ENCODE assay signal across 11 cellular contexts in genomic region chr9:5364294-5364990, GRCh38. TPM values are rescaled to one million over a fixed set of nuclear protein-coding genes. Genes with fewer than 3 reads are reported as not detected.
DNase-seq lines count a peak whose midpoint lies in the region; ATAC-seq and TF ChIP-seq lines count a peak whose summit lies in the region.
"Had no signal": no experiment of that assay in that cellular context is flagged by ENCODE, and none has a peak within 500 bp of the region (broad histone marks: within the 10 kb centered on the region; RNA-seq: fewer than 3 reads in every experiment).

No MANE protein-coding gene starts in this region.

- H3K27me3 Mint-ChIP-seq in naive thymus-derived CD8-positive, alpha-beta T cell: no peaks in the 10 kb centered on the region
- H3K27me3 Mint-ChIP-seq in nephron progenitor cell (ENCODE audit: low read depth, poor library complexity): no peaks in the 10 kb centered on the region

- no peak overlapping the region for H3K4me3 Mint-ChIP-seq in naive thymus-derived CD8-positive, alpha-beta T cell
- no peak overlapping the region for H3K4me3 Mint-ChIP-seq in nephron progenitor cell

- H3K27me3 ChIP-seq in PC-3 (ENCODE audit: low read length): no peaks in the 10 kb centered on the region

- no peak overlapping the region for H3K4me3 ChIP-seq in PC-3 (ENCODE audit: low read length)

- H3K27ac Mint-ChIP-seq in naive thymus-derived CD8-positive, alpha-beta T cell: no peak overlapping the region
- H3K27ac Mint-ChIP-seq in nephron progenitor cell: no peak overlapping the region

- DNase-seq in fibroblast of peridontal ligament (ENCODE audit: extremely low read depth) (peak; percentile 45), nephron progenitor cell (no peak), NCI-H2227 treated with DMSO at 0.1 percent for 48 hours (lab: John Stamatoyannopoulos, UW) (no peak), PC-3 (no peak)
- no peak for DNase-seq in naive thymus-derived CD8-positive, alpha-beta T cell
- DNase-seq: DND-41, NCI-H82 had no signal

- TF ChIP-seq CTCF in nephron progenitor cell (IDR thresholded peaks at IDR 0.05) (no peak), PC-3 (conservative IDR thresholded peaks at IDR 0.05; ENCODE audit: low read depth, low read length) (no peak)

- peaks cover 7 to 36% (median 9%) of the 10 kb centered on the region in 3 donors for H3K36me3 Mint-ChIP-seq in naive thymus-derived CD8-positive, alpha-beta T cell
- H3K36me3 Mint-ChIP-seq in nephron progenitor cell (ENCODE audit: low read depth): no peaks in the 10 kb centered on the region

- no peak overlapping the region for H3K27ac ChIP-seq in PC-3 (ENCODE audit: low read length)

- no peaks in the 10 kb centered on the region for H3K9me2 ChIP-seq in PC-3 (replicated peaks; ENCODE audit: low read length)

- no peaks in the 10 kb centered on the region for H3F3A ChIP-seq in PC-3 (ENCODE audit: low read length, unreplicated experiment)

- H3K4me2 ChIP-seq in PC-3 (ENCODE audit: low read length): no peak overlapping the region

- H3K4me1 ChIP-seq in PC-3 (ENCODE audit: insufficient read depth, low read length): no peaks in the 10 kb centered on the region

- no peaks in the 10 kb centered on the region for H3K79me2 ChIP-seq in PC-3 (ENCODE audit: low read length)

- H3K4me1 Mint-ChIP-seq in naive thymus-derived CD8-positive, alpha-beta T cell: peaks cover 0 to 12% (median 8%) of the 10 kb centered on the region in 4 donors
- no peaks in the 10 kb centered on the region for H3K4me1 Mint-ChIP-seq in nephron progenitor cell

- H3K36me3 ChIP-seq in PC-3 (ENCODE audit: low read depth, low read length): no peaks in the 10 kb centered on the region

- no peak overlapping the region for H2AFZ ChIP-seq in PC-3 (ENCODE audit: low read length)

- no peak overlapping the region for H3K9ac ChIP-seq in PC-3 (ENCODE audit: low read length)

- intact Hi-C loops in PC-3 (cut with micrococcal nuclease): no loop called here

- no peaks in the 10 kb centered on the region for H3K9me3 ChIP-seq in PC-3 (ENCODE audit: low read length)

- ATAC-seq in GM18520 (IDR thresholded peaks at IDR 0.05; ENCODE audit: unreplicated experiment) (peak; percentile 95), GM21447 (IDR thresholded peaks at IDR 0.05; ENCODE audit: unreplicated experiment) (peak; percentile 89), HG03175 (IDR thresholded peaks at IDR 0.05; ENCODE audit: unreplicated experiment) (peak; percentile 89), PC-3 (no peak)
- no peak for ATAC-seq in naive thymus-derived CD8-positive, alpha-beta T cell

- POLR2A ChIA-PET in naive thymus-derived CD8-positive, alpha-beta T cell (lab: Charles Lee): no interaction called here
- POLR2A ChIA-PET in PC-3 (lab: Charles Lee; ENCODE audit: unreplicated experiment): no interaction called here

- H3K9me3 Mint-ChIP-seq in naive thymus-derived CD8-positive, alpha-beta T cell: peaks cover 0 to 7% (median 3%) of the 10 kb centered on the region in 9 donors
- peaks cover 11% of the 10 kb centered on the region for H3K9me3 Mint-ChIP-seq in nephron progenitor cell

- no TSS peak for BruUV-seq in PC-3 (replicated peaks; lab: Mats Ljungman, UMichigan)

- no peaks in the 10 kb centered on the region for H4K20me1 ChIP-seq in PC-3 (ENCODE audit: low read length)

- CTCF ChIA-PET in PC-3 (lab: Charles Lee): no interaction called here

RNA-seq across cellular contexts. Expression of gene RLN1, which starts 24.8 kb away (rescaled TPM):
- total RNA-seq in naive thymus-derived CD8-positive, alpha-beta T cell: 1 to 10 TPM; 5.1 TPM
- polyA plus RNA-seq in naive thymus-derived CD8-positive, alpha-beta T cell: 1 to 10 TPM; 1.2 to 3.4 (median 1.4) TPM
- total RNA-seq in PC-3 (2014; rRNA removed): not detected in 2 replicates
- total RNA-seq: osteoblast had no signal

RNA-seq across cellular contexts. Expression of gene RLN2, which starts 59.9 kb away (rescaled TPM):
- total RNA-seq in naive thymus-derived CD8-positive, alpha-beta T cell: 1 to 10 TPM; 3.7 TPM
- polyA plus RNA-seq in naive thymus-derived CD8-positive, alpha-beta T cell: 10 to 100 TPM in 1 of 3 donors, 1 to 10 TPM in 2; 7.7 to 12.7 (median 9.4) TPM
- not detected in 2 replicates for total RNA-seq in PC-3 (2014; rRNA removed)
- total RNA-seq: osteoblast had no signal

Comparison
In these comparisons a context has a peak if more than half of its experiments do, and no peak if none do; other contexts are left out.
1. ATAC-seq: peak in GM18520 (single experiment), GM21447 (single experiment) and HG03175 (single experiment); none in naive thymus-derived CD8-positive, alpha-beta T cell (0 of 2) and PC-3 (single experiment).